ENCODE assay signal across 8 cellular contexts in genomic region chr2:237701859-237702370, GRCh38.
DNase-seq lines count a peak whose midpoint lies in the region; ATAC-seq and TF ChIP-seq lines count a peak whose summit lies in the region.

No MANE protein-coding gene starts in this region.

- no peaks in the 10 kb centered on the region for H3K27me3 Mint-ChIP-seq in T-helper 1 cell treated with Interleukin-12 subunit alpha and Interleukin-12 subunit beta and Interleukin-4 antibody, amounts not matched to agents 30 μg/mL and 1 μg/mL, for 36 hours (ENCODE audit: low read depth)
- no peaks in the 10 kb centered on the region for H3K27me3 Mint-ChIP-seq in activated naive CD8-positive, alpha-beta T cell treated with anti-CD3 and anti-CD28 coated beads for 36 hours
- H3K27me3 Mint-ChIP-seq in immature natural killer cell (ENCODE audit: low read depth in 3 of 3) = peaks cover 8 to 27% (median 16%) of the 10 kb centered on the region in 3 donors

- H3K36me3 ChIP-seq in stomach = no peaks in the 10 kb centered on the region

- H3K36me3 Mint-ChIP-seq in T-helper 1 cell treated with Interleukin-12 subunit alpha and Interleukin-12 subunit beta and Interleukin-4 antibody, amounts not matched to agents 30 μg/mL and 1 μg/mL, for 36 hours (ENCODE audit: low read depth) = peaks cover 13% of the 10 kb centered on the region
- H3K36me3 Mint-ChIP-seq in activated naive CD8-positive, alpha-beta T cell treated with anti-CD3 and anti-CD28 coated beads for 36 hours = peaks cover 24% of the 10 kb centered on the region
- no peaks in the 10 kb centered on the region for H3K36me3 Mint-ChIP-seq in immature natural killer cell

- H3K4me3 Mint-ChIP-seq in T-helper 1 cell treated with Interleukin-12 subunit alpha and Interleukin-12 subunit beta and Interleukin-4 antibody, amounts not matched to agents 30 μg/mL and 1 μg/mL, for 36 hours = peak overlapping the region; percentile 84
- H3K4me3 Mint-ChIP-seq in activated naive CD8-positive, alpha-beta T cell treated with anti-CD3 and anti-CD28 coated beads for 36 hours = peak overlapping the region; percentile 73
- H3K4me3 Mint-ChIP-seq in immature natural killer cell = peak overlapping the region; percentile 55 to 78 (median 69)

- WGBS in stomach, 5 donors = 39 to 56% (median 41%) methylated on average over 7 to 10 of the region's 10 CpGs

- H3K9me3 ChIP-seq in stomach = no peaks in the 10 kb centered on the region

- ATAC-seq in GM19467 (IDR thresholded peaks at IDR 0.05; ENCODE audit: unreplicated experiment) (no peak), HG02623 (IDR thresholded peaks at IDR 0.05; ENCODE audit: unreplicated experiment) (no peak), HG02798 (IDR thresholded peaks at IDR 0.05; ENCODE audit: poor library complexity, unreplicated experiment) (no peak)

- peak overlapping the region; percentile 11 to 99 (median 98) for H3K27ac ChIP-seq in stomach

- no peak for TF ChIP-seq POLR2A in stomach (IDR thresholded peaks at IDR 0.05)

- no peaks in the 10 kb centered on the region for H3K9me3 Mint-ChIP-seq in T-helper 1 cell treated with Interleukin-12 subunit alpha and Interleukin-12 subunit beta and Interleukin-4 antibody, amounts not matched to agents 30 μg/mL and 1 μg/mL, for 36 hours
- no peaks in the 10 kb centered on the region for H3K9me3 Mint-ChIP-seq in activated naive CD8-positive, alpha-beta T cell treated with anti-CD3 and anti-CD28 coated beads for 36 hours
- no peaks in the 10 kb centered on the region for H3K9me3 Mint-ChIP-seq in immature natural killer cell

- TF ChIP-seq EP300 in stomach (IDR thresholded peaks at IDR 0.05) = no peak

- H3K27me3 ChIP-seq in stomach = no peaks in the 10 kb centered on the region

- DNase-seq in T-helper 1 cell = no peak
- DNase-seq in activated naive CD8-positive, alpha-beta T cell treated with anti-CD3 and anti-CD28 coated beads for 36 hours = no peak
- DNase-seq in immature natural killer cell = no peak
- DNase-seq in stomach = no peak

- H3K4me1 ChIP-seq in stomach = peaks cover 98 to 100% (median 99%) of the 10 kb centered on the region in 4 donors

- H3K27ac Mint-ChIP-seq in T-helper 1 cell treated with Interleukin-12 subunit alpha and Interleukin-12 subunit beta and Interleukin-4 antibody, amounts not matched to agents 30 μg/mL and 1 μg/mL, for 36 hours = peak overlapping the region; percentile 92
- H3K27ac Mint-ChIP-seq in activated naive CD8-positive, alpha-beta T cell treated with anti-CD3 and anti-CD28 coated beads for 36 hours = peak overlapping the region; percentile 97
- peak overlapping the region; percentile 66 to 91 (median 84) for H3K27ac Mint-ChIP-seq in immature natural killer cell

- intact Hi-C loops in stomach (cut with DNase I; ENCODE audit: low total_unique reads) = no loop called here

- peaks cover 84% of the 10 kb centered on the region for H3K4me1 Mint-ChIP-seq in T-helper 1 cell treated with Interleukin-12 subunit alpha and Interleukin-12 subunit beta and Interleukin-4 antibody, amounts not matched to agents 30 μg/mL and 1 μg/mL, for 36 hours (ENCODE audit: low read depth)
- H3K4me1 Mint-ChIP-seq in activated naive CD8-positive, alpha-beta T cell treated with anti-CD3 and anti-CD28 coated beads for 36 hours = peaks cover 91% of the 10 kb centered on the region
- peaks cover 95% of the 10 kb centered on the region in 2 donors for H3K4me1 Mint-ChIP-seq in immature natural killer cell

- no peak for TF ChIP-seq CTCF in stomach (IDR thresholded peaks at IDR 0.05)

- peak overlapping the region in 2 of 4 donors; percentile 3 to 19 for H3K4me3 ChIP-seq in stomach
